In the genomic region with DNA sequence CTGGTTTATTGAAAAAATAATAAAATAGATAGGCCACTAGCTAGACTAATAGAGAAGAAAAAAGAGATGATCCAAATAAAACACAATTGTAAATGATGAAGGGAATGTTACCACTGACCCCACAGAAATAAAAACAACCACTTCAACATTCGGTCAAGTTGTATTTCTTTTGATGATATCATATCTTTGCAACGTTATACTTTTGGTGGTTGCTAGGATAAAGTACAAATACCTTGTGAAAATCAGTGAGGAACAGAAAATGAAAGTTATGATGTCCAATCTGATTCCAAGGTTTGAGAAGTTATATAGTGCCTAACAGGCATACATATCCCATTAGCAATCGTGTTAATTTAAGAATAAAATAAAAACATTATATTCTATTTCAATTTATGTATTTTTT, we compare ENCODE assay signal across 18 cellular contexts.
"Had no signal": no experiment of that assay in that cellular context is flagged by ENCODE, and none has a peak within 500 bp of the region (broad histone marks: within the 10 kb centered on the region; RNA-seq: fewer than 3 reads in every experiment).

No MANE protein-coding gene starts in this region.

- H3K4me3 Mint-ChIP-seq: activated B cell treated with CpG ODN at 0.5 μM for 24 hours; activated CD4-positive, alpha-beta T cell treated with anti-CD3 and anti-CD28 coated beads, Interleukin-2, amount 10 ng/mL, durations not matched to agents 24 days and 14 days; activated naive CD8-positive, alpha-beta T cell; activated T-cell treated with anti-CD3 and anti-CD28 coated beads, Interleukin-2, amount 50 U/mL, for 72 hours; nephron had no signal

- H3K27ac ChIP-seq: left ventricle myocardium inferior, prostate gland, stomach, testis, upper lobe of right lung had no signal

- H3K4me3 ChIP-seq: left ventricle myocardium inferior, prostate gland, stomach, testis, upper lobe of right lung had no signal

- H3K9me3 Mint-ChIP-seq: activated B cell treated with CpG ODN at 0.5 μM for 24 hours had no signal

- FAIRE-seq: bronchial epithelial cell, kidney had no signal

- DNase-seq: activated B cell treated with CpG ODN at 0.5 μM for 24 hours; activated CD4-positive, alpha-beta T cell treated with anti-CD3 and anti-CD28 coated beads, Interleukin-2, amount 10 ng/mL, durations not matched to agents 24 days and 14 days; activated CD8-positive, alpha-beta memory T cell treated with anti-CD3 and anti-CD28 coated beads, Interleukin-2, amount 50 U/mL, for 48 hours; activated gamma-delta T cell; activated T-cell treated with anti-CD3 and anti-CD28 coated beads, Interleukin-2, amount 50 U/mL, for 72 hours; aorta; kidney; left ventricle myocardium inferior; occipital lobe; right cardiac atrium; stomach; T-helper 2 cell; testis; upper lobe of right lung had no signal

- ATAC-seq: activated T-cell treated with anti-CD3 and anti-CD28 coated beads, Interleukin-2, amount 50 U/mL, for 72 hours; right cardiac atrium; upper lobe of right lung had no signal

- H3K4me1 Mint-ChIP-seq: nephron had no signal

- H3K27ac Mint-ChIP-seq: activated B cell treated with CpG ODN at 0.5 μM for 24 hours; activated CD4-positive, alpha-beta T cell treated with anti-CD3 and anti-CD28 coated beads, Interleukin-2, amount 10 ng/mL, durations not matched to agents 24 days and 14 days; activated naive CD8-positive, alpha-beta T cell; nephron had no signal

- H3K9me3 ChIP-seq: left ventricle myocardium inferior, prostate gland, stomach, testis, upper lobe of right lung had no signal

- H3K36me3 ChIP-seq: left ventricle myocardium inferior, prostate gland, stomach, upper lobe of right lung had no signal

- H3K27me3 Mint-ChIP-seq: activated B cell treated with CpG ODN at 0.5 μM for 24 hours; activated CD4-positive, alpha-beta T cell treated with anti-CD3 and anti-CD28 coated beads, Interleukin-2, amount 10 ng/mL, durations not matched to agents 24 days and 14 days; activated naive CD8-positive, alpha-beta T cell had no signal

- H3K27me3 ChIP-seq: stomach, testis, upper lobe of right lung had no signal

- H3K4me1 ChIP-seq: left ventricle myocardium inferior, prostate gland had no signal
